ENCODE assay signal across 22 cellular contexts in the genomic region with DNA sequence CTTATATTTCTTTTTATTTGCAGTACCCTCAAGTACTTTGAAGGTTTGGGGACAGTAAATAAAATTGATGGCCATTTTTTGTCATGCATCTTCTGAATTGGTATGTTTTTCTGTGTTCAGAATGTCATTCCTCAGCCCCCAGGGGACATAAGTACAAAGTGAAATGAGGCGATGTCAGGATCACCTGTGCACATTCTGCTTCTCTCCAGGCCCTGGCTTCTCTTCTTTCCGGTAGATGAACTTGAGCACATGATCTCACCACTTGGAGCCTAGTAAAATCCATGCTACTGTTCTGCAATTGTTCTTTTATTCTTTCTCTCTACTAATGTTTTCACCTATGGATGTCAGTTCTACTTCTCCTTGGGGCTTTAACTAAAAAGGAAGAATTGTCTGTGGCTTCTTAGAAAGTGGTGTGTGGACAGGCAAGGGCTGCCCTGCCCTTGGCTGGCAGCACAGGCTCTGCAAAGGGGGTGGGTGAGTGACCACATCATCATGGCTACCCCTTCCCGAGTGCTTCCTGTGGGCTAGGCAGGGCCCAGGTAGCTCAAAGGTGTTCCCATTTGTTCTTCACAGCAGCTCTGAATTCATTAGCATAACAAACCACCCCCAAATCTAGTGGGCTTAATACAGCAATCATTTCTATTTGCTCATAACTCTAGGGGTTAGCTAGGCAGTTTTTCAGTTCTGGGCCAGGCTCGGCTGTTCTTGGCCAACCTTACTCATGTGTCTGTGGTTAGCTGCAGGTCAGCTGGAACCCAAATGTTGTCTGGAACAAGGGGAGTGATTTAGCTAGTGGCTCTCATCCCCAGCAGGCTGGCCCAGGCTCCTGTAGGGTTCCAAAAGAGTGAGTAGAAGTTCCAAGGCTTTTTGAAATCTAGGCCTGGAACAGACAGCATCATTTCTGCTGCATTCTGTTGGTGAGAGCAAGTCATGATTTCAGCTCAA.
"Had no signal": no experiment of that assay in that cellular context is flagged by ENCODE, and none has a peak within 500 bp of the region (broad histone marks: within the 10 kb centered on the region; RNA-seq: fewer than 3 reads in every experiment).

No MANE protein-coding gene starts in this region.

- H3K4me3 ChIP-seq: body of pancreas, cardiac muscle cell, hepatocyte, left ventricle myocardium inferior, pancreas had no signal

- H3K36me3 Mint-ChIP-seq: activated CD4-positive, alpha-beta memory T cell treated with anti-CD3 and anti-CD28 coated beads for 36 hours; immature natural killer cell had no signal

- H3K4me3 Mint-ChIP-seq: activated CD4-positive, alpha-beta memory T cell treated with anti-CD3 and anti-CD28 coated beads for 36 hours; activated naive CD8-positive, alpha-beta T cell treated with anti-CD3 and anti-CD28 coated beads, Interleukin-2, amount 50 U/mL, for 24 hours; activated T-helper 1 cell treated with anti-CD3 and anti-CD28 coated beads, Interleukin-12 subunit alpha, Interleukin-12 subunit beta, Interleukin-2, Interleukin-4 antibody, amounts not matched to agents 30 ng/mL and 10 ng/mL and 1 ng/mL, durations not matched to agents 14 hours and 24 hours and 36 hours; dendritic cell treated with granulocyte-macrophage colony-stimulating factor and Interleukin-4, amounts not matched to agents 40 ng/mL and 50 ng/mL, for 4 days; immature natural killer cell; nephron; stimulated activated naive CD8-positive, alpha-beta T cell treated with anti-CD3 and anti-CD28 coated beads, Interleukin-15, amount 100 ng/mL, for 72 hours had no signal

- H3K4me1 Mint-ChIP-seq: activated naive CD8-positive, alpha-beta T cell treated with anti-CD3 and anti-CD28 coated beads, Interleukin-2, amount 50 U/mL, for 24 hours; immature natural killer cell had no signal

- H3K27ac Mint-ChIP-seq: activated CD4-positive, alpha-beta memory T cell treated with anti-CD3 and anti-CD28 coated beads for 36 hours; activated naive CD8-positive, alpha-beta T cell treated with anti-CD3 and anti-CD28 coated beads, Interleukin-2, amount 50 U/mL, for 24 hours; activated T-helper 1 cell treated with anti-CD3 and anti-CD28 coated beads, Interleukin-12 subunit alpha, Interleukin-12 subunit beta, Interleukin-2, Interleukin-4 antibody, amounts not matched to agents 30 ng/mL and 10 ng/mL and 1 ng/mL, durations not matched to agents 14 hours and 24 hours and 36 hours; dendritic cell treated with granulocyte-macrophage colony-stimulating factor and Interleukin-4, amounts not matched to agents 40 ng/mL and 50 ng/mL, for 4 days; immature natural killer cell; nephron; stimulated activated naive CD8-positive, alpha-beta T cell treated with anti-CD3 and anti-CD28 coated beads, Interleukin-15, amount 100 ng/mL, for 72 hours had no signal

- DNase-seq: activated CD4-positive, alpha-beta memory T cell treated with anti-CD3 and anti-CD28 coated beads for 36 hours; activated CD4-positive, alpha-beta T cell treated with anti-CD3 and anti-CD28 coated beads for 48 hours; activated gamma-delta T cell; activated naive CD4-positive, alpha-beta T cell treated with anti-CD3 and anti-CD28 coated beads, Interleukin-2, amount 50 U/mL, for 16 hours; activated naive CD8-positive, alpha-beta T cell treated with anti-CD3 and anti-CD28 coated beads, Interleukin-2, amount 50 U/mL, for 24 hours; body of pancreas; effector CD4-positive, alpha-beta T cell; foreskin keratinocyte; immature natural killer cell; kidney glomerular epithelial cell; left ventricle myocardium inferior; midbrain; pancreas; right cardiac atrium; stimulated activated CD4-positive, alpha-beta T cell treated with anti-CD3 and anti-CD28 coated beads, Interleukin-12 subunit alpha, Interleukin-12 subunit beta, amount 100 ng/mL, for 4 hours; stimulated activated naive CD8-positive, alpha-beta T cell treated with anti-CD3 and anti-CD28 coated beads, Interleukin-15, amount 100 ng/mL, for 72 hours; trophoblast cell had no signal

- H3K9me3 ChIP-seq: body of pancreas, left ventricle myocardium inferior, pancreas had no signal

- ATAC-seq: activated naive CD8-positive, alpha-beta T cell treated with anti-CD3 and anti-CD28 coated beads, Interleukin-2, amount 50 U/mL, for 24 hours; body of pancreas; foreskin keratinocyte; pancreas; right cardiac atrium; stimulated activated naive CD8-positive, alpha-beta T cell treated with anti-CD3 and anti-CD28 coated beads, Interleukin-15, amount 100 ng/mL, for 72 hours had no signal

- H3K9me3 Mint-ChIP-seq: activated CD4-positive, alpha-beta memory T cell treated with anti-CD3 and anti-CD28 coated beads for 36 hours; activated naive CD8-positive, alpha-beta T cell treated with anti-CD3 and anti-CD28 coated beads, Interleukin-2, amount 50 U/mL, for 24 hours; activated T-helper 1 cell treated with anti-CD3 and anti-CD28 coated beads, Interleukin-12 subunit alpha, Interleukin-12 subunit beta, Interleukin-2, Interleukin-4 antibody, amounts not matched to agents 30 ng/mL and 10 ng/mL and 1 ng/mL, durations not matched to agents 14 hours and 24 hours and 36 hours; dendritic cell treated with granulocyte-macrophage colony-stimulating factor and Interleukin-4, amounts not matched to agents 40 ng/mL and 50 ng/mL, for 4 days; immature natural killer cell; nephron; stimulated activated naive CD8-positive, alpha-beta T cell treated with anti-CD3 and anti-CD28 coated beads, Interleukin-15, amount 100 ng/mL, for 72 hours had no signal
